In the genomic region with DNA sequence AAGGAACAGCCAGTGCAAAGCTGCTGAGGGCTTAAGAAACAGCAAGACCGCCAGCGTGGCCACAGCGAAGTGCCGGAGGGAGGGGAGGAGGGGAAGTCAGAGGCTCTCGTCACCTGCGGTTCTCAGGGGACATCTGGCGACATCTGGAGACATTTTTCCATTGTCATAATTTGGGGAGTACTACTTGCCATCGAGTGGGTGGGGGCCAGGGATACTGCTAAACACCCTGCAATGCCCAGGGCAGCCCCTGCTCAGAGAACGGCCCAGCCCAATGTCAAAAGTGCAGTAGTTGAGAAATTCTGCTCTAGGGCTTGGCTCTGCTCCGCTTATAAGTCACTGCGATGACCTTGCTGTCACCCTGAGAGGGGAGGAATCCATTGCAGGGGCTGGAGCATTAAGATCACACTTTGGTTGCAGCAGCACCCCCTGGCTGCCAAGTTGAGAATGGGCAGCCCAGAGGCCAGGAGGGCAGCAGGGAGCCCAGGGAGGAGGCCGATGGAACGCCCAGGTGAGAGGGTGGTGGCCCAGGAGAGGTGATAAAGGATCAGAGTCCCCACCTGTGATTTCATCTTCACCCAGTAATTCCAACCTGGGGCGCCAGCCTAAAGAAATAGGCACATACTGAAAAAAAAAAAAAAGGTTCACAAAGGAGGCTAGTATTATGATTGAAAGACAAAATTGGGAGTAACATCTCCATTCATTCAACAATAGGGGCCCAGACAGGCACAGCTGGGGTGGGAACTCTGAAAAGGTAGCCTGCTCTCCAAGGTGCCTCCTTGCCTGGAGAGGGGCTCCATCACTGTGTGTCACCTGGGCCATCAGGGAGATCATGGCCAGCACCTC, we compare ENCODE assay signal across 9 cellular contexts.
DNase-seq lines count a peak whose midpoint lies in the region; ATAC-seq and TF ChIP-seq lines count a peak whose summit lies in the region.
"Had no signal": no experiment of that assay in that cellular context is flagged by ENCODE, and none has a peak within 500 bp of the region (broad histone marks: within the 10 kb centered on the region; RNA-seq: fewer than 3 reads in every experiment).

No MANE protein-coding gene starts in this region.

- POLR2A ChIA-PET in HEK293T (lab: Yijun Ruan, JAX) = no interaction called here

- CTCF ChIA-PET in HEK293T (lab: Yijun Ruan, JAX) = interaction anchor here (0.6 to 0.8 kb wide), 2 partner anchors 34 to 453 kb away, joined by 3 read pairs; no protein-coding TSS in a partner anchor

- DNase-seq in EL = peak; percentile 69
- DNase-seq in HEK293T (ENCODE audit: extremely low spot score) = peak; percentile 77
- DNase-seq in T1000 (lab: John Stamatoyannopoulos, UW) = peak; percentile 56
- peak in 23 of 42 donors; percentile 5 to 55 (median 30) for DNase-seq in head of caudate nucleus
- peak; percentile 6 to 10 for DNase-seq in stimulated activated CD8-positive, alpha-beta memory T cell treated with anti-CD3 and anti-CD28 coated beads, Interleukin-2, amount 100 ng/mL, for 48 hours (ENCODE audit: low read depth in 2 of 2)
- no peak for DNase-seq in NCI-H226
- DNase-seq in GF-D8 (lab: John Stamatoyannopoulos, UW) = no peak
- DNase-seq: activated B cell treated with CpG ODN at 0.5 μM for 24 hours had no signal

- intact Hi-C loops in head of caudate nucleus (cut with DNase I) = no loop called here

- no peak for ATAC-seq in HG03442 (IDR thresholded peaks at IDR 0.05; ENCODE audit: unreplicated experiment)

TF ChIP-seq in HEK293T, 16 proteins besides CTCF, POLR2A, EP300 and RAD21:
- no peak for TF ChIP-seq BHLHE40 (IDR thresholded peaks at IDR 0.05; ENCODE audit: borderline replicate concordance)
- no peak for TF ChIP-seq SP1 (IDR thresholded peaks at IDR 0.05)
- no peak for TF ChIP-seq HDGF (IDR thresholded peaks at IDR 0.05; ENCODE audit: borderline replicate concordance)
- TF ChIP-seq CTBP1 (IDR thresholded peaks at IDR 0.05; ENCODE audit: borderline replicate concordance) = no peak
- no peak for TF ChIP-seq LEF1 (IDR thresholded peaks at IDR 0.05; ENCODE audit: borderline replicate concordance)
- TF ChIP-seq, protein P1, sequence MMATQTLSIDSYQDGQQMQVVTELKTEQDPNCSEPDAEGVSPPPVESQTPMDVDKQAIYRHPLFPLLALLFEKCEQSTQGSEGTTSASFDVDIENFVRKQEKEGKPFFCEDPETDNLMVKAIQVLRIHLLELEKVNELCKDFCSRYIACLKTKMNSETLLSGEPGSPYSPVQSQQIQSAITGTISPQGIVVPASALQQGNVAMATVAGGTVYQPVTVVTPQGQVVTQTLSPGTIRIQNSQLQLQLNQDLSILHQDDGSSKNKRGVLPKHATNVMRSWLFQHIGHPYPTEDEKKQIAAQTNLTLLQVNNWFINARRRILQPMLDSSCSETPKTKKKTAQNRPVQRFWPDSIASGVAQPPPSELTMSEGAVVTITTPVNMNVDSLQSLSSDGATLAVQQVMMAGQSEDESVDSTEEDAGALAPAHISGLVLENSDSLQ (IDR thresholded peaks at IDR 0.05) = no peak
- no peak for TF ChIP-seq ELF4 (IDR thresholded peaks at IDR 0.05)
- no peak for TF ChIP-seq FOXK2 (IDR thresholded peaks at IDR 0.05)
- no peak for TF ChIP-seq TARDBP (IDR thresholded peaks at IDR 0.05)
- TF ChIP-seq ARNT (IDR thresholded peaks at IDR 0.05) = no peak
- no peak for TF ChIP-seq SUZ12 (IDR thresholded peaks at IDR 0.05)
- TF ChIP-seq FOXA1 (IDR thresholded peaks at IDR 0.05) = no peak
- TF ChIP-seq ZNF384 (IDR thresholded peaks at IDR 0.05) = no peak
- TF ChIP-seq L3MBTL2 (conservative IDR thresholded peaks at IDR 0.05) = no peak

Comparison
In these comparisons a context has a peak if more than half of its experiments do, and no peak if none do; other contexts are left out.
1. DNase-seq: peak in EL (single experiment), HEK293T (single experiment), T1000 (single experiment), head of caudate nucleus (23 of 42) and stimulated activated CD8-positive, alpha-beta memory T cell treated with anti-CD3 and anti-CD28 coated beads, Interleukin-2, amount 100 ng/mL, for 48 hours (2 of 2); none in NCI-H226 (single experiment) and GF-D8 (single experiment).